In the genomic region with DNA sequence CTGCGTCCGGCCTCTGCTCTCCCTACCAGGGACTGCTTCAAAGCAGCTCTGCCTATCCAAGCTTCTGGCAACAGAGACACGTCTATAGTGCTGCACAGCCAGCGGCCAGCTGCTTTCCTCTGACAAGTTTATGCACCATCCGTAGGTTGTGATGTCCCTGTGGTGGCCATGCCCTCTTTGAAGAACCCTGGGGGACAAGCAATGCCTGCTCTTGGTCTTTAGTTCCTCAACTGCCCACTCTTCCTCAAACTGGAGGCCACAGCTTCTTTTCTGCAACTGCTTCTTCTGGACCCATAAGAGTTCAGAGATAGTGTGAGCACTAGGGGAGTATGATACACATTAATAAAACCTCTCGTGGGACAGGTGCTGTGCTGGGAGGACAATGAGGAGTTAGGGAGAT, we compare ENCODE assay signal across 1 cellular context.
TF ChIP-seq lines count a peak whose summit lies in the region.

No MANE protein-coding gene starts in this region.

TF ChIP-seq in GM23338, 12 proteins besides CTCF, POLR2A, EP300 and RAD21 (continued from another document):
- TF ChIP-seq, protein P1, sequence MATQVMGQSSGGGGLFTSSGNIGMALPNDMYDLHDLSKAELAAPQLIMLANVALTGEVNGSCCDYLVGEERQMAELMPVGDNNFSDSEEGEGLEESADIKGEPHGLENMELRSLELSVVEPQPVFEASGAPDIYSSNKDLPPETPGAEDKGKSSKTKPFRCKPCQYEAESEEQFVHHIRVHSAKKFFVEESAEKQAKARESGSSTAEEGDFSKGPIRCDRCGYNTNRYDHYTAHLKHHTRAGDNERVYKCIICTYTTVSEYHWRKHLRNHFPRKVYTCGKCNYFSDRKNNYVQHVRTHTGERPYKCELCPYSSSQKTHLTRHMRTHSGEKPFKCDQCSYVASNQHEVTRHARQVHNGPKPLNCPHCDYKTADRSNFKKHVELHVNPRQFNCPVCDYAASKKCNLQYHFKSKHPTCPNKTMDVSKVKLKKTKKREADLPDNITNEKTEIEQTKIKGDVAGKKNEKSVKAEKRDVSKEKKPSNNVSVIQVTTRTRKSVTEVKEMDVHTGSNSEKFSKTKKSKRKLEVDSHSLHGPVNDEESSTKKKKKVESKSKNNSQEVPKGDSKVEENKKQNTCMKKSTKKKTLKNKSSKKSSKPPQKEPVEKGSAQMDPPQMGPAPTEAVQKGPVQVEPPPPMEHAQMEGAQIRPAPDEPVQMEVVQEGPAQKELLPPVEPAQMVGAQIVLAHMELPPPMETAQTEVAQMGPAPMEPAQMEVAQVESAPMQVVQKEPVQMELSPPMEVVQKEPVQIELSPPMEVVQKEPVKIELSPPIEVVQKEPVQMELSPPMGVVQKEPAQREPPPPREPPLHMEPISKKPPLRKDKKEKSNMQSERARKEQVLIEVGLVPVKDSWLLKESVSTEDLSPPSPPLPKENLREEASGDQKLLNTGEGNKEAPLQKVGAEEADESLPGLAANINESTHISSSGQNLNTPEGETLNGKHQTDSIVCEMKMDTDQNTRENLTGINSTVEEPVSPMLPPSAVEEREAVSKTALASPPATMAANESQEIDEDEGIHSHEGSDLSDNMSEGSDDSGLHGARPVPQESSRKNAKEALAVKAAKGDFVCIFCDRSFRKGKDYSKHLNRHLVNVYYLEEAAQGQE (IDR thresholded peaks at IDR 0.05; ENCODE audit: unreplicated experiment) = no peak
- TF ChIP-seq EZH2phosphoT487 (IDR thresholded peaks at IDR 0.05; ENCODE audit: unreplicated experiment) (no peak), JUNB (IDR thresholded peaks at IDR 0.05; ENCODE audit: unreplicated experiment) (no peak), NANOG (IDR thresholded peaks at IDR 0.05; ENCODE audit: borderline replicate concordance) (no peak)
